23 cellular contexts compared by ENCODE assay signal in genomic region chr18:67876866-67877265, GRCh38.
"Had no signal": no experiment of that assay in that cellular context is flagged by ENCODE, and none has a peak within 500 bp of the region (broad histone marks: within the 10 kb centered on the region; RNA-seq: fewer than 3 reads in every experiment).

No MANE protein-coding gene starts in this region.

- H3K4me3 Mint-ChIP-seq: activated CD8-positive, alpha-beta T cell treated with anti-CD3 and anti-CD28 coated beads for 36 hours; activated naive CD8-positive, alpha-beta T cell treated with anti-CD3 and anti-CD28 coated beads for 36 hours; activated T-helper 17 cell treated with anti-CD3 and anti-CD28 coated beads, Interleukin-2, amount 50 U/mL, for 72 hours; effector memory CD8-positive, alpha-beta T cell; natural killer cell treated with Interleukin-12 subunit alpha and Interleukin-12 subunit beta and Interleukin-15 and Interleukin-18, amount 100 ng/mL, for 72 hours; stimulated activated effector memory CD8-positive, alpha-beta T cell treated with anti-CD3 and anti-CD28 coated beads, Interleukin-12 subunit alpha, Interleukin-12 subunit beta, amount 100 ng/mL, for 72 hours had no signal

- H3K4me1 Mint-ChIP-seq: activated naive CD8-positive, alpha-beta T cell treated with anti-CD3 and anti-CD28 coated beads for 36 hours; activated T-helper 17 cell treated with anti-CD3 and anti-CD28 coated beads, Interleukin-2, amount 50 U/mL, for 72 hours; stimulated activated effector memory CD8-positive, alpha-beta T cell treated with anti-CD3 and anti-CD28 coated beads, Interleukin-12 subunit alpha, Interleukin-12 subunit beta, amount 100 ng/mL, for 72 hours had no signal

- DNase-seq: activated CD4-positive, alpha-beta T cell treated with anti-CD3 and anti-CD28 coated beads for 48 hours; activated CD4-positive, CD25-positive, alpha-beta regulatory T cell; activated CD8-positive, alpha-beta T cell treated with anti-CD3 and anti-CD28 coated beads for 36 hours; activated naive CD4-positive, alpha-beta T cell; activated naive CD8-positive, alpha-beta T cell treated with anti-CD3 and anti-CD28 coated beads for 36 hours; activated T-cell treated with anti-CD3 and anti-CD28 coated beads, Interleukin-2, amount 50 U/mL, for 1 hour; amniotic stem cell; effector memory CD8-positive, alpha-beta T cell; head of caudate nucleus; pancreas; right lobe of liver; stimulated activated CD4-positive, alpha-beta T cell treated with anti-CD3 and anti-CD28 coated beads, Interleukin-4, amount 100 ng/mL, for 24 hours; stomach; T1000; trophoblast cell had no signal

- H3K36me3 Mint-ChIP-seq: activated naive CD8-positive, alpha-beta T cell treated with anti-CD3 and anti-CD28 coated beads for 36 hours; natural killer cell treated with Interleukin-12 subunit alpha and Interleukin-12 subunit beta and Interleukin-15 and Interleukin-18, amount 100 ng/mL, for 72 hours; stimulated activated effector memory CD8-positive, alpha-beta T cell treated with anti-CD3 and anti-CD28 coated beads, Interleukin-12 subunit alpha, Interleukin-12 subunit beta, amount 100 ng/mL, for 72 hours had no signal

- H3K9me3 ChIP-seq: pancreas, right lobe of liver, stomach, vagina had no signal

- H3K9me3 Mint-ChIP-seq: activated CD8-positive, alpha-beta T cell treated with anti-CD3 and anti-CD28 coated beads for 36 hours; activated naive CD8-positive, alpha-beta T cell treated with anti-CD3 and anti-CD28 coated beads for 36 hours; activated T-helper 17 cell treated with anti-CD3 and anti-CD28 coated beads, Interleukin-2, amount 50 U/mL, for 72 hours; effector memory CD8-positive, alpha-beta T cell; natural killer cell treated with Interleukin-12 subunit alpha and Interleukin-12 subunit beta and Interleukin-15 and Interleukin-18, amount 100 ng/mL, for 72 hours; stimulated activated effector memory CD8-positive, alpha-beta T cell treated with anti-CD3 and anti-CD28 coated beads, Interleukin-12 subunit alpha, Interleukin-12 subunit beta, amount 100 ng/mL, for 72 hours had no signal

- H3K27me3 Mint-ChIP-seq: activated CD8-positive, alpha-beta T cell treated with anti-CD3 and anti-CD28 coated beads for 36 hours; activated T-helper 17 cell treated with anti-CD3 and anti-CD28 coated beads, Interleukin-2, amount 50 U/mL, for 72 hours; effector memory CD8-positive, alpha-beta T cell; natural killer cell treated with Interleukin-12 subunit alpha and Interleukin-12 subunit beta and Interleukin-15 and Interleukin-18, amount 100 ng/mL, for 72 hours had no signal

- ATAC-seq: activated CD8-positive, alpha-beta T cell treated with anti-CD3 and anti-CD28 coated beads for 36 hours; activated T-helper 17 cell treated with anti-CD3 and anti-CD28 coated beads, Interleukin-2, amount 50 U/mL, for 72 hours; effector memory CD8-positive, alpha-beta T cell; left lobe of liver; natural killer cell treated with Interleukin-12 subunit alpha and Interleukin-12 subunit beta and Interleukin-15 and Interleukin-18, amount 100 ng/mL, for 72 hours; pancreas; right lobe of liver; stimulated activated effector memory CD8-positive, alpha-beta T cell treated with anti-CD3 and anti-CD28 coated beads, Interleukin-12 subunit alpha, Interleukin-12 subunit beta, amount 100 ng/mL, for 72 hours had no signal

- H3K27ac ChIP-seq: cardiac muscle cell, epithelial cell of prostate, pancreas, right lobe of liver, stomach, vagina had no signal

- H3K27ac Mint-ChIP-seq: activated CD8-positive, alpha-beta T cell treated with anti-CD3 and anti-CD28 coated beads for 36 hours; activated naive CD8-positive, alpha-beta T cell treated with anti-CD3 and anti-CD28 coated beads for 36 hours; activated T-helper 17 cell treated with anti-CD3 and anti-CD28 coated beads, Interleukin-2, amount 50 U/mL, for 72 hours; effector memory CD8-positive, alpha-beta T cell; natural killer cell treated with Interleukin-12 subunit alpha and Interleukin-12 subunit beta and Interleukin-15 and Interleukin-18, amount 100 ng/mL, for 72 hours; stimulated activated effector memory CD8-positive, alpha-beta T cell treated with anti-CD3 and anti-CD28 coated beads, Interleukin-12 subunit alpha, Interleukin-12 subunit beta, amount 100 ng/mL, for 72 hours had no signal

- H3K36me3 ChIP-seq: cardiac muscle cell, pancreas, right lobe of liver, stomach, vagina had no signal

- H3K4me3 ChIP-seq: cardiac muscle cell, lung, pancreas, right lobe of liver, stomach, vagina had no signal

- H3K4me1 ChIP-seq: pancreas, right lobe of liver, stomach, vagina had no signal

- H3K27me3 ChIP-seq: cardiac muscle cell, pancreas, right lobe of liver, stomach, vagina had no signal
